ENCODE assay signal across 8 cellular contexts in the genomic region with DNA sequence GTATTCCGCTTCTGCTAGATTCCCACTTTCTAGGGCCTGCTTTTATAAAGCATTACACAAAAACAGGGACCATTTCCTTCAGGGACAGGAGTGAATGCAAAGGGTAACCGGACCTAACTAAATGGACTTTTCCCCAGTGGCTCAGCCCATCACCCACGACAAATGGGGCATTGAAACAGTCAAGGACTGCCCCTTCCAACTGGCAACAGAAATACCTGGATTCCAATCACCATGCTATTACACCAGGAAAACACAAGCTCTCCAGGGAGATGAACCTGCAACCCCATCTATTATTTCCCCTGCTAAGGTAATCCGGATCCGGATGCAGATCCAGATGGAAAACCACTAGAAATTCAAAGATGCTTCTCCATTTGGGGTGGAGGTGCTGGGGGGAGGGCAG. TPM values are rescaled to one million over a fixed set of nuclear protein-coding genes. Genes with fewer than 3 reads are reported as not detected.
DNase-seq lines count a peak whose midpoint lies in the region; ATAC-seq, FAIRE-seq and TF ChIP-seq lines count a peak whose summit lies in the region.

No MANE protein-coding gene starts in this region.

- H3K36me3 ChIP-seq in SJSA1 (peaks cover 17% of the 10 kb centered on the region), small intestine (ENCODE audit: control insufficient read depth in 2 of 2, insufficient read depth in 2 of 2, low read length in 2 of 2) (no peaks in the 10 kb centered on the region)

- H3K4me1 ChIP-seq in SJSA1 (replicated peaks): peaks cover 12% of the 10 kb centered on the region
- peaks cover 3 to 5% of the 10 kb centered on the region in 2 donors for H3K4me1 ChIP-seq in small intestine (ENCODE audit: control insufficient read depth in 2 of 2, insufficient read depth in 1 of 2, low read depth in 1 of 2, low read length in 1 of 2)

- H3K4me3 ChIP-seq in SJSA1: peak overlapping the region; percentile 67
- peak overlapping the region; percentile 99 for H3K4me3 ChIP-seq in fibroblast of villous mesenchyme (ENCODE audit: low read depth, low read length)
- peak overlapping the region; percentile 67 to 71 for H3K4me3 ChIP-seq in small intestine (ENCODE audit: low read depth in 1 of 2, low read length in 2 of 2)

- no peak for ATAC-seq in HG02973 (IDR thresholded peaks at IDR 0.05; ENCODE audit: unreplicated experiment)

- WGBS in small intestine, 3 donors: 20 to 23% (median 21%) methylated on average over 5 of the region's 5 CpGs

- H3K9me3 ChIP-seq in SJSA1 (replicated peaks) (no peaks in the 10 kb centered on the region), small intestine (ENCODE audit: control insufficient read depth, low read depth) (no peaks in the 10 kb centered on the region)

- H3K27ac ChIP-seq in SJSA1: no peak overlapping the region
- H3K27ac ChIP-seq in small intestine (ENCODE audit: low read depth in 1 of 2, low read length in 1 of 2): no peak overlapping the region

- no peak for FAIRE-seq in small intestine (lab: Jason Lieb, UNC)

- H3K27me3 ChIP-seq in SJSA1 (replicated peaks) (no peaks in the 10 kb centered on the region), small intestine (ENCODE audit: control insufficient read depth in 2 of 2, insufficient read depth in 2 of 2, low read length in 2 of 2) (no peaks in the 10 kb centered on the region)

- in situ Hi-C loops in KBM-7 (cut with MboI; ENCODE audit: low pct_unique_long_range_greater_than_20kb, low sequenced_read_pairs): loop anchor here (25.0 kb wide), 1 partner anchor 370 kb away; no protein-coding TSS in a partner anchor

- TF ChIP-seq CTCF in fibroblast of villous mesenchyme (IDR thresholded peaks at IDR 0.05; ENCODE audit: insufficient read depth, low read depth, low read length): no peak

- DNase-seq in NCI-H2171 treated with DMSO at 0.1 percent for 48 hours (lab: John Stamatoyannopoulos, UW): peak; percentile 39
- DNase-seq in NCI-H2171 (lab: John Stamatoyannopoulos, UW): no peak
- DNase-seq in SJSA1 (ENCODE audit: low read depth in 1 of 2, low spot score in 2 of 2): no peak
- no peak for DNase-seq in fibroblast of villous mesenchyme (ENCODE audit: low read depth)
- DNase-seq in small intestine: no peak
- DNase-seq in KBM-7: no peak
- no peak for DNase-seq in NCI-H345 treated with DMSO at 0.1 percent for 48 hours (lab: John Stamatoyannopoulos, UW; ENCODE audit: unreplicated experiment)

RNA-seq across cellular contexts. Expression of gene MPHOSPH9, which starts 1.0 kb away (rescaled TPM):
- total RNA-seq in SJSA1 (2014; rRNA removed; shearing (Covaris generic)): 77.6 and 142 TPM in 2 replicates
- 43.5 and 61.3 TPM in 2 replicates for total RNA-seq in fibroblast of villous mesenchyme
- polyA plus RNA-seq in small intestine: 1 to 10 TPM; 1.6 to 7.7 (median 2.7) TPM

RNA-seq across cellular contexts. Expression of gene MTRFR, which starts 1.3 kb away (rescaled TPM):
- total RNA-seq in SJSA1 (2014; rRNA removed; shearing (Covaris generic)): 10.3 and 14.2 TPM in 2 replicates
- total RNA-seq in fibroblast of villous mesenchyme: 9.0 and 10.4 TPM in 2 replicates
- polyA plus RNA-seq in small intestine: 10 to 100 TPM; 11.1 to 12.5 (median 12.2) TPM

RNA-seq across cellular contexts. Expression of gene CDK2AP1, which starts 39.7 kb away (rescaled TPM):
- total RNA-seq in SJSA1 (2014; rRNA removed; shearing (Covaris generic)): 124 and 162 TPM in 2 replicates
- 212 and 319 TPM in 2 replicates for total RNA-seq in fibroblast of villous mesenchyme
- 10 to 100 TPM; 55.2 to 69.4 (median 62.4) TPM for polyA plus RNA-seq in small intestine
